26 cellular contexts compared by ENCODE assay signal in the genomic region with DNA sequence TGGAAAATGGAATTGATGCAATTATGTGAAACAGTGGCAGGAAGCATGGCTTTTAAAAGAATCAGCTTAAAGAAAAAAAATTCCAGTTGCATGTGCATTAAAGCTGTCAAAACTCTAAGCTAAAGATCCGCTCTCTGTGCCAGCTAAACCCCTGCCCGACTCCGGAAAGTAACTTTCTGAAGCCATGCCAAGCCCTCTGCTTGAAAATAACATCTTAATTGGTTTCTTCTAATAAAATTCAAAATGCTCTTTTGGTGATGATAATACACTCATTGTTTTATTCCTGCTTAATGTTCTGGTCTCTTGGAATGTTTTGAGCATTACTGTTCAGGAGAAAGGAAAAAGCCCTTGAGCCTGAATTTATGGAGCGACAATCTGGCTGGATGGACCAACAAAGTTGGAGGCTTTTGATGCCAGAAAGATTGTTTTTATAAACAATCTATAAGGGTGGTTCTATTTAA. TPM values are rescaled to one million over a fixed set of nuclear protein-coding genes. Genes with fewer than 3 reads are reported as not detected.
DNase-seq lines count a peak whose midpoint lies in the region; FAIRE-seq and TF ChIP-seq lines count a peak whose summit lies in the region.
"Had no signal": no experiment of that assay in that cellular context is flagged by ENCODE, and none has a peak within 500 bp of the region (broad histone marks: within the 10 kb centered on the region; RNA-seq: fewer than 3 reads in every experiment).

No MANE protein-coding gene starts in this region.

- H3K9me3 Mint-ChIP-seq in astrocyte (ENCODE audit: unreplicated experiment) = no peaks in the 10 kb centered on the region
- no peaks in the 10 kb centered on the region for H3K9me3 Mint-ChIP-seq in osteocyte (ENCODE audit: unreplicated experiment)
- H3K9me3 Mint-ChIP-seq: activated T-cell treated with anti-CD3 and anti-CD28 coated beads, Interleukin-2, amount 50 U/mL, for 72 hours; CD14-positive monocyte; neural progenitor cell; stimulated activated naive B cell treated with anti-CD40 and anti-IgM and Interleukin-4, amounts not matched to agents 10 μg/mL and 1 μg/mL and 100 μg/mL, for 72 hours had no signal

- H3K36me3 Mint-ChIP-seq in astrocyte (ENCODE audit: low read depth, unreplicated experiment) (peaks cover 14% of the 10 kb centered on the region), osteocyte (ENCODE audit: unreplicated experiment) (peaks cover 5% of the 10 kb centered on the region)
- H3K36me3 Mint-ChIP-seq: activated CD8-positive, alpha-beta memory T cell treated with anti-CD3 and anti-CD28 coated beads, Interleukin-2, amount 10 ng/mL, durations not matched to agents 7 days and 5 days; stimulated activated naive B cell treated with anti-CD40 and anti-IgM and Interleukin-4, amounts not matched to agents 10 μg/mL and 1 μg/mL and 100 μg/mL, for 72 hours had no signal

- no peak for TF ChIP-seq RAD21 in Ishikawa (IDR thresholded peaks at IDR 0.05; ENCODE audit: low read depth)

- no peak overlapping the region for H3K27ac ChIP-seq in astrocyte (ENCODE audit: low read depth, low read length)
- H3K27ac ChIP-seq: brain microvascular endothelial cell, neural progenitor cell, VCaP had no signal

- H3K9me3 ChIP-seq in astrocyte (ENCODE audit: insufficient read depth, low read depth, low read length) = no peaks in the 10 kb centered on the region
- H3K9me3 ChIP-seq: sigmoid colon had no signal

- H3K4me3 Mint-ChIP-seq in astrocyte (ENCODE audit: unreplicated experiment) (no peak overlapping the region), osteocyte (ENCODE audit: unreplicated experiment) (no peak overlapping the region)
- H3K4me3 Mint-ChIP-seq: activated CD8-positive, alpha-beta memory T cell treated with anti-CD3 and anti-CD28 coated beads, Interleukin-2, amount 10 ng/mL, durations not matched to agents 7 days and 5 days; activated T-cell treated with anti-CD3 and anti-CD28 coated beads, Interleukin-2, amount 50 U/mL, for 72 hours; CD14-positive monocyte; neural progenitor cell; stimulated activated naive B cell treated with anti-CD40 and anti-IgM and Interleukin-4, amounts not matched to agents 10 μg/mL and 1 μg/mL and 100 μg/mL, for 72 hours had no signal

- no peak for TF ChIP-seq EP300 in Ishikawa (IDR thresholded peaks at IDR 0.05; ENCODE audit: borderline replicate concordance)

- peaks cover 17% of the 10 kb centered on the region for H3K36me3 ChIP-seq in astrocyte (ENCODE audit: insufficient read depth, low read length)
- H3K36me3 ChIP-seq: brain microvascular endothelial cell, neural progenitor cell had no signal

- TF ChIP-seq CTCF in astrocyte (IDR thresholded peaks at IDR 0.05; ENCODE audit: insufficient read depth, low read depth, low read length) (no peak), osteocyte (IDR thresholded peaks at IDR 0.05) (no peak)

- DNase-seq in DMS79 (lab: John Stamatoyannopoulos, UW) (peak; percentile 14), astrocyte (ENCODE audit: low read depth) (no peak), osteocyte (ENCODE audit: extremely low spot score, unreplicated experiment) (no peak), NCI-H524 treated with DMSO at 0.1 percent for 48 hours (lab: John Stamatoyannopoulos, UW) (no peak)
- no peak for DNase-seq in activated CD8-positive, alpha-beta memory T cell treated with anti-CD3 and anti-CD28 coated beads, Interleukin-2, amount 50 U/mL, for 4 hours
- DNase-seq in stimulated activated CD4-positive, alpha-beta T cell treated with anti-CD3 and anti-CD28 coated beads, Interleukin-1b, Interleukin-23, amount 100 ng/mL, for 48 hours = no peak
- no peak for DNase-seq in activated CD4-positive, alpha-beta T cell treated with anti-CD3 and anti-CD28 coated beads for 1 hour
- DNase-seq: activated CD4-positive, alpha-beta T cell treated with anti-CD3 and anti-CD28 coated beads, Interleukin-2, amount 50 U/mL, for 1 hour; activated CD8-positive, alpha-beta memory T cell treated with anti-CD3 and anti-CD28 coated beads, Interleukin-2, amount 10 ng/mL, durations not matched to agents 7 days and 5 days; activated naive CD4-positive, alpha-beta T cell treated with Interleukin-2 at 50 U/mL for 16 hours; activated T-cell treated with anti-CD3 and anti-CD28 coated beads, Interleukin-2, amount 50 U/mL, for 72 hours; brain microvascular endothelial cell; Calu3; NCI-H1417; NCI-H2029 treated with DMSO at 0.1 percent for 48 hours; NCI-H69; posterior cingulate gyrus; sigmoid colon; stimulated activated naive B cell treated with anti-CD40 and anti-IgM and Interleukin-4, amounts not matched to agents 10 μg/mL and 1 μg/mL and 100 μg/mL, for 72 hours had no signal

- no peak overlapping the region for H2AFZ ChIP-seq in astrocyte (ENCODE audit: low read depth, low read length)
- H2AFZ ChIP-seq: neural progenitor cell had no signal

- peaks cover 6% of the 10 kb centered on the region for H3K79me2 ChIP-seq in astrocyte (ENCODE audit: insufficient read depth, low read length)

- H3K27ac Mint-ChIP-seq in astrocyte (ENCODE audit: unreplicated experiment) (no peak overlapping the region), osteocyte (ENCODE audit: unreplicated experiment) (peak overlapping the region; percentile 48)
- H3K27ac Mint-ChIP-seq: activated CD8-positive, alpha-beta memory T cell treated with anti-CD3 and anti-CD28 coated beads, Interleukin-2, amount 10 ng/mL, durations not matched to agents 7 days and 5 days; activated T-cell treated with anti-CD3 and anti-CD28 coated beads, Interleukin-2, amount 50 U/mL, for 72 hours; CD14-positive monocyte; neural progenitor cell; stimulated activated naive B cell treated with anti-CD40 and anti-IgM and Interleukin-4, amounts not matched to agents 10 μg/mL and 1 μg/mL and 100 μg/mL, for 72 hours had no signal

- no peaks in the 10 kb centered on the region for H3K27me3 ChIP-seq in astrocyte (ENCODE audit: insufficient read depth, low read length)
- H3K27me3 ChIP-seq: brain microvascular endothelial cell, neural progenitor cell, sigmoid colon had no signal

- FAIRE-seq in astrocyte (lab: Jason Lieb, UNC) = peak; percentile 29
- FAIRE-seq: endothelial cell of umbilical vein had no signal

- no peak overlapping the region for H3K4me2 ChIP-seq in astrocyte (ENCODE audit: low read length)
- H3K4me2 ChIP-seq: neural progenitor cell had no signal

- no peaks in the 10 kb centered on the region for H3K27me3 Mint-ChIP-seq in astrocyte (ENCODE audit: low read depth, unreplicated experiment)
- no peaks in the 10 kb centered on the region for H3K27me3 Mint-ChIP-seq in osteocyte (ENCODE audit: unreplicated experiment)
- H3K27me3 Mint-ChIP-seq: activated CD8-positive, alpha-beta memory T cell treated with anti-CD3 and anti-CD28 coated beads, Interleukin-2, amount 10 ng/mL, durations not matched to agents 7 days and 5 days; stimulated activated naive B cell treated with anti-CD40 and anti-IgM and Interleukin-4, amounts not matched to agents 10 μg/mL and 1 μg/mL and 100 μg/mL, for 72 hours had no signal

- no peak overlapping the region for H3K9ac ChIP-seq in astrocyte (ENCODE audit: low read length)
- H3K9ac ChIP-seq: neural progenitor cell had no signal

- H3K4me1 ChIP-seq in astrocyte (ENCODE audit: insufficient read depth, low read length) = peaks cover 4% of the 10 kb centered on the region
- H3K4me1 ChIP-seq: neural progenitor cell had no signal

- no peaks in the 10 kb centered on the region for H4K20me1 ChIP-seq in astrocyte (ENCODE audit: insufficient read depth, low read length)

- H3K4me1 Mint-ChIP-seq in astrocyte (ENCODE audit: low read depth, unreplicated experiment) (peaks cover 11% of the 10 kb centered on the region), osteocyte (ENCODE audit: unreplicated experiment) (peaks cover 35% of the 10 kb centered on the region)
- H3K4me1 Mint-ChIP-seq: activated CD8-positive, alpha-beta memory T cell treated with anti-CD3 and anti-CD28 coated beads, Interleukin-2, amount 10 ng/mL, durations not matched to agents 7 days and 5 days; CD14-positive monocyte; stimulated activated naive B cell treated with anti-CD40 and anti-IgM and Interleukin-4, amounts not matched to agents 10 μg/mL and 1 μg/mL and 100 μg/mL, for 72 hours had no signal

- H3K4me3 ChIP-seq in astrocyte (ENCODE audit: insufficient read depth, low read depth, low read length) = no peak overlapping the region
- H3K4me3 ChIP-seq: lung, neural progenitor cell, sigmoid colon had no signal

TF ChIP-seq in Ishikawa, 13 proteins besides CTCF, POLR2A, EP300 and RAD21:
- TF ChIP-seq ZBTB7A (IDR thresholded peaks at IDR 0.05; ENCODE audit: low read depth) (no peak), NFIC (IDR thresholded peaks at IDR 0.05) (peak; percentile 32; the same call in 1 of the 2 replicates), TAF1 (IDR thresholded peaks at IDR 0.05; ENCODE audit: low read depth) (no peak)

RNA-seq across cellular contexts. Expression of a gene that starts 11.7 kb away (rescaled TPM):
- total RNA-seq in astrocyte (148 and 193 TPM in 2 replicates), osteocyte (74.1 and 77.5 TPM in 2 replicates)
- total RNA-seq: activated CD8-positive, alpha-beta memory T cell treated with anti-CD3 and anti-CD28 coated beads, Interleukin-2, amount 10 ng/mL, durations not matched to agents 7 days and 5 days; activated T-cell treated with anti-CD3 and anti-CD28 coated beads, Interleukin-2, amount 50 U/mL, for 72 hours; T-helper 2 cell treated with Interferon-gamma antibody and Interleukin-4, amounts not matched to agents 100 ng/mL and 5 ng/mL, for 36 hours had no signal
